ENCODE assay signal across 22 cellular contexts in genomic region chr4:98586231-98586630, GRCh38.
DNase-seq lines count a peak whose midpoint lies in the region; TF ChIP-seq lines count a peak whose summit lies in the region.
"Had no signal": no experiment of that assay in that cellular context is flagged by ENCODE, and none has a peak within 500 bp of the region (broad histone marks: within the 10 kb centered on the region; RNA-seq: fewer than 3 reads in every experiment).

No MANE protein-coding gene starts in this region.

- H3K36me3 Mint-ChIP-seq in HFFc6 (ENCODE audit: low read depth) = peaks cover 19% of the 10 kb centered on the region
- H3K36me3 Mint-ChIP-seq in neural progenitor cell = peaks cover 1% of the 10 kb centered on the region
- H3K36me3 Mint-ChIP-seq: CD4-positive, alpha-beta memory T cell; IgD-negative memory B cell had no signal

- H3K9me3 Mint-ChIP-seq in HFFc6 = no peaks in the 10 kb centered on the region
- no peaks in the 10 kb centered on the region for H3K9me3 Mint-ChIP-seq in neural progenitor cell

- H3K27me3 ChIP-seq in adipocyte (replicated peaks; ENCODE audit: control insufficient read depth, insufficient read depth, low read length) (no peaks in the 10 kb centered on the region), dorsolateral prefrontal cortex (no peaks in the 10 kb centered on the region), neural progenitor cell (no peaks in the 10 kb centered on the region)
- H3K27me3 ChIP-seq: BLaER1 had no signal

- peaks cover 36% of the 10 kb centered on the region for H3F3A ChIP-seq in neural progenitor cell (ENCODE audit: low read depth)

- TF ChIP-seq CTCF in HFFc6 (IDR thresholded peaks at IDR 0.05) (no peak), dorsolateral prefrontal cortex (IDR thresholded peaks at IDR 0.05 in 54 of 56, conservative IDR thresholded peaks at IDR 0.05 in 2 of 56; ENCODE audit: low read depth in 1 of 56, partially characterized antibody in 56 of 56) (no peak), neural progenitor cell (IDR thresholded peaks at IDR 0.05) (no peak)

- H3K4me1 ChIP-seq in adipocyte (ENCODE audit: control insufficient read depth, insufficient read depth, low read length) (peaks cover 22% of the 10 kb centered on the region), neural progenitor cell (peaks cover 88% of the 10 kb centered on the region)
- H3K4me1 ChIP-seq: BLaER1 had no signal

- no peak overlapping the region for H3K4me3 ChIP-seq in adipocyte (ENCODE audit: low read length)
- H3K4me3 ChIP-seq in dorsolateral prefrontal cortex = peak overlapping the region in 24 of 59 donors; percentile 33 to 67 (median 50)
- no peak overlapping the region for H3K4me3 ChIP-seq in neural progenitor cell
- H3K4me3 ChIP-seq: A549, BLaER1 had no signal

- H3K79me2 ChIP-seq in neural progenitor cell (ENCODE audit: low read depth) = peaks cover 48% of the 10 kb centered on the region

- no peak for DNase-seq in HFFc6
- DNase-seq in adipocyte (ENCODE audit: low read depth) = peak; percentile 30
- no peak for DNase-seq in dorsolateral prefrontal cortex
- no peak for DNase-seq in neural progenitor cell (ENCODE audit: low spot score)
- DNase-seq in NCI-H1694 treated with DMSO at 0.1 percent for 48 hours (lab: John Stamatoyannopoulos, UW) = no peak
- DNase-seq in activated CD4-positive, alpha-beta T cell treated with anti-CD3 and anti-CD28 coated beads for 48 hours = no peak
- no peak for DNase-seq in D341Med (ENCODE audit: low spot score)
- DNase-seq in activated effector memory CD4-positive, alpha-beta T cell treated with anti-CD3 and anti-CD28 coated beads, Interleukin-2, amount 50 U/mL, for 16 hours = no peak
- DNase-seq: Calu3; CD4-positive, alpha-beta memory T cell; DND-41; H7; MM.1S; NCI-H1092; NCI-H146; NCI-H2081 treated with DMSO at 0.1 percent for 48 hours; NCI-H446 treated with DMSO at 0.1 percent for 48 hours; SHP77; SK-N-SH had no signal

- intact Hi-C loops in dorsolateral prefrontal cortex (cut with DNase I) = loop anchor here in 1 of 2 donors (1.0 to 5.0 kb wide), 2 partner anchors 18 to 71 kb away; partner anchors contain the start of gene TSPAN5

- no peak overlapping the region for H2AFZ ChIP-seq in neural progenitor cell (replicated peaks)

- H3K4me1 Mint-ChIP-seq in HFFc6 (ENCODE audit: low read depth) (peaks cover 66% of the 10 kb centered on the region), neural progenitor cell (peaks cover 46% of the 10 kb centered on the region)

- H3K9me3 ChIP-seq in adipocyte (ENCODE audit: control insufficient read depth, low read length) = no peaks in the 10 kb centered on the region
- H3K9me3 ChIP-seq in neural progenitor cell (ENCODE audit: low read depth) = no peaks in the 10 kb centered on the region
- H3K9me3 ChIP-seq: A549, BLaER1, SK-N-SH had no signal

- H3K27me3 Mint-ChIP-seq in HFFc6 (ENCODE audit: insufficient read depth) = no peaks in the 10 kb centered on the region
- peaks cover 2% of the 10 kb centered on the region for H3K27me3 Mint-ChIP-seq in neural progenitor cell (ENCODE audit: insufficient read depth, low read depth)
- H3K27me3 Mint-ChIP-seq: CD4-positive, alpha-beta memory T cell; IgD-negative memory B cell had no signal

- peak overlapping the region; percentile 9; the same call in 1 of the 2 replicates for H3K27ac Mint-ChIP-seq in HFFc6
- H3K27ac Mint-ChIP-seq in neural progenitor cell = no peak overlapping the region

- H3K27ac ChIP-seq in dorsolateral prefrontal cortex (peak overlapping the region in 54 of 59 donors; percentile 7 to 94 (median 87)), neural progenitor cell (no peak overlapping the region)
- H3K27ac ChIP-seq: A549, BLaER1 had no signal

- H3K9ac ChIP-seq in adipocyte (ENCODE audit: low read length) (peak overlapping the region; percentile 11), neural progenitor cell (no peak overlapping the region)
- H3K9ac ChIP-seq: BLaER1, SK-N-SH had no signal

- no peak overlapping the region for H3K4me3 Mint-ChIP-seq in HFFc6
- H3K4me3 Mint-ChIP-seq in neural progenitor cell = no peak overlapping the region
- H3K4me3 Mint-ChIP-seq: IgD-negative memory B cell had no signal

- H3K36me3 ChIP-seq in adipocyte (ENCODE audit: control insufficient read depth, insufficient read depth, low read length, severe bottlenecking) (no peaks in the 10 kb centered on the region), neural progenitor cell (no peaks in the 10 kb centered on the region)
- H3K36me3 ChIP-seq: BLaER1 had no signal

- peak overlapping the region; percentile 30 for H3K4me2 ChIP-seq in neural progenitor cell
- H3K4me2 ChIP-seq: A549, BLaER1, SK-N-SH had no signal

- H4K20me1 ChIP-seq in neural progenitor cell (ENCODE audit: low read depth) = peaks cover 62% of the 10 kb centered on the region
- H4K20me1 ChIP-seq: BLaER1 had no signal
